1 cellular context compared by ENCODE assay signal in the genomic region with DNA sequence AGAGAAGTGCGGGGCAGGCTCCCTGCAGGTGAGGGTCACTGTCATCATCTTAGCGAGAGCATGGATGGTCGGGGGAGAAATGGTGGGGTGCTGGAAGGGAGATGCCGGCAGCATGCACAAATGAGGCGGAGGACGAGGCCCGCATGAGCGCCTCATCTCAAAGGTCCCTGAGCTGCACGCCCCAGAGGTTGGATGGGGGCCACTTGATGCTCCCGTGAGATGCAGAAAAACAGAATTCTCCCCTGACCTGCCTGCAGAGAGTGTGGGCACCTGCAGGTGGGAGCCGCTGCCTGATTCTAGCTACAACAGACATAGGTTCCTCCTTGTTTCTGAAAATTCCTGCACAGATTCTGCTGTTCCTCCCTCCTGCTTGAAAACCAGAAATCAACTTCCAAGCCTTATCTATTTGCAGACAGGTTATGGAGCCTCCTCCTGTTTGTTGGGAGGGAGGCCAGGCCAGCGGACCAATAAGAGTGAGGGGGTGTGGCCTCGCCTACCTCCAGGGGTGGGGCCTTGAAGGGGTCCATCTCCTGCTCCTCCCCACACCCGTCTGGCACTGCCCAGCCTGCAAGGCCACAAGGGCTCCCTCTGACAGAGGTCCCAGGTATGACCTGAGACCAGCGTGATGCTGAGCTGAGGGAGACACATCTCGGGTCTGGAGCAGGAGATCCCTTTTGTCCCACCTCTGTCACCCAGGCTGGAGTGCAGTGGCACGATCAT.
TF ChIP-seq lines count a peak whose summit lies in the region.

No MANE protein-coding gene starts in this region.

TF ChIP-seq in K562, 482 proteins besides CTCF, POLR2A, EP300 and RAD21 (continued from another document and continues in another):
- TF ChIP-seq E2F4 (CRISPR knock-in tag; IDR thresholded peaks at IDR 0.05; ENCODE audit: low read depth) (no peak), ARID3B (CRISPR knock-in tag; IDR thresholded peaks at IDR 0.05; ENCODE audit: borderline replicate concordance) (no peak), NRF1 (conservative IDR thresholded peaks at IDR 0.05 in 1 of 2, IDR thresholded peaks at IDR 0.05 in 1 of 2) (no peak), KDM2B (CRISPR knock-in tag; IDR thresholded peaks at IDR 0.05) (no peak), SMARCA4 (IDR thresholded peaks at IDR 0.05) (0 out of 2 replicates have a peak, but pooled peaks have one; percentile 14), CCNT2 (IDR thresholded peaks at IDR 0.05; ENCODE audit: borderline replicate concordance, extremely low read depth, insufficient read length, low read depth, low read length) (no peak), ELF4 (CRISPR knock-in tag; IDR thresholded peaks at IDR 0.05) (no peak), CBX2 (IDR thresholded peaks at IDR 0.05; ENCODE audit: insufficient read depth, low read length, poor library complexity, severe bottlenecking) (no peak), NCOA6 (IDR thresholded peaks at IDR 0.05) (no peak), FOXJ3 (CRISPR knock-in tag; IDR thresholded peaks at IDR 0.05) (no peak), ILF3 (IDR thresholded peaks at IDR 0.05; ENCODE audit: borderline replicate concordance) (no peak), ZNF174 (CRISPR knock-in tag; IDR thresholded peaks at IDR 0.05) (no peak), CREM (IDR thresholded peaks at IDR 0.05; ENCODE audit: low read depth) (no peak), MXI1 (IDR thresholded peaks at IDR 0.05; ENCODE audit: low read depth, low read length) (no peak), GABPA (tag; conservative IDR thresholded peaks at IDR 0.05; ENCODE audit: low read depth) (no peak), ZSCAN29 (IDR thresholded peaks at IDR 0.05) (no peak), EGR1 (conservative IDR thresholded peaks at IDR 0.05) (0 out of 2 replicates have a peak, but pooled peaks have one; percentile 12), SPI1 (IDR thresholded peaks at IDR 0.05; ENCODE audit: borderline replicate concordance, low read depth, low read length) (peak; percentile 34; the same call in 1 of the 2 replicates), FOXJ2 (tag; IDR thresholded peaks at IDR 0.05) (no peak), SP1 (CRISPR knock-in tag; IDR thresholded peaks at IDR 0.05) (peak; percentile 50; the same call in 1 of the 2 replicates), RHOXF2B (CRISPR knock-in tag; conservative IDR thresholded peaks at IDR 0.05) (no peak), GABPB1 (CRISPR knock-in tag; IDR thresholded peaks at IDR 0.05) (no peak), ZNF197 (CRISPR knock-in tag; IDR thresholded peaks at IDR 0.05; ENCODE audit: low read depth) (no peak), CTBP1 (IDR thresholded peaks at IDR 0.05; ENCODE audit: borderline replicate concordance) (peak; percentile 38; the same call in 1 of the 2 replicates), ZNF589 (CRISPR knock-in tag; IDR thresholded peaks at IDR 0.05; ENCODE audit: low read depth) (no peak), NFRKB (IDR thresholded peaks at IDR 0.05; ENCODE audit: low read depth) (no peak), RUNX1 (IDR thresholded peaks at IDR 0.05; ENCODE audit: low read depth) (no peak), ZNF324 (CRISPR knock-in tag; IDR thresholded peaks at IDR 0.05) (no peak), SFPQ (IDR thresholded peaks at IDR 0.05; ENCODE audit: low read depth, low read length) (no peak), ZKSCAN8 (CRISPR knock-in tag; IDR thresholded peaks at IDR 0.05) (no peak), PTRF (tag; IDR thresholded peaks at IDR 0.05) (no peak), BRD4 (IDR thresholded peaks at IDR 0.05) (no peak), MTA1 (IDR thresholded peaks at IDR 0.05; ENCODE audit: borderline replicate concordance) (no peak), RBM22 (IDR thresholded peaks at IDR 0.05; ENCODE audit: low read depth, low read length, poor library complexity, severe bottlenecking) (no peak), ZZZ3 (IDR thresholded peaks at IDR 0.05) (no peak)
- TF ChIP-seq, protein P1, sequence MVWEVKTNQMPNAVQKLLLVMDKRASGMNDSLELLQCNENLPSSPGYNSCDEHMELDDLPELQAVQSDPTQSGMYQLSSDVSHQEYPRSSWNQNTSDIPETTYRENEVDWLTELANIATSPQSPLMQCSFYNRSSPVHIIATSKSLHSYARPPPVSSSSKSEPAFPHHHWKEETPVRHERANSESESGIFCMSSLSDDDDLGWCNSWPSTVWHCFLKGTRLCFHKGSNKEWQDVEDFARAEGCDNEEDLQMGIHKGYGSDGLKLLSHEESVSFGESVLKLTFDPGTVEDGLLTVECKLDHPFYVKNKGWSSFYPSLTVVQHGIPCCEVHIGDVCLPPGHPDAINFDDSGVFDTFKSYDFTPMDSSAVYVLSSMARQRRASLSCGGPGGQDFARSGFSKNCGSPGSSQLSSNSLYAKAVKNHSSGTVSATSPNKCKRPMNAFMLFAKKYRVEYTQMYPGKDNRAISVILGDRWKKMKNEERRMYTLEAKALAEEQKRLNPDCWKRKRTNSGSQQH (CRISPR knock-in tag; IDR thresholded peaks at IDR 0.05): no peak
- TF ChIP-seq, protein P2, sequence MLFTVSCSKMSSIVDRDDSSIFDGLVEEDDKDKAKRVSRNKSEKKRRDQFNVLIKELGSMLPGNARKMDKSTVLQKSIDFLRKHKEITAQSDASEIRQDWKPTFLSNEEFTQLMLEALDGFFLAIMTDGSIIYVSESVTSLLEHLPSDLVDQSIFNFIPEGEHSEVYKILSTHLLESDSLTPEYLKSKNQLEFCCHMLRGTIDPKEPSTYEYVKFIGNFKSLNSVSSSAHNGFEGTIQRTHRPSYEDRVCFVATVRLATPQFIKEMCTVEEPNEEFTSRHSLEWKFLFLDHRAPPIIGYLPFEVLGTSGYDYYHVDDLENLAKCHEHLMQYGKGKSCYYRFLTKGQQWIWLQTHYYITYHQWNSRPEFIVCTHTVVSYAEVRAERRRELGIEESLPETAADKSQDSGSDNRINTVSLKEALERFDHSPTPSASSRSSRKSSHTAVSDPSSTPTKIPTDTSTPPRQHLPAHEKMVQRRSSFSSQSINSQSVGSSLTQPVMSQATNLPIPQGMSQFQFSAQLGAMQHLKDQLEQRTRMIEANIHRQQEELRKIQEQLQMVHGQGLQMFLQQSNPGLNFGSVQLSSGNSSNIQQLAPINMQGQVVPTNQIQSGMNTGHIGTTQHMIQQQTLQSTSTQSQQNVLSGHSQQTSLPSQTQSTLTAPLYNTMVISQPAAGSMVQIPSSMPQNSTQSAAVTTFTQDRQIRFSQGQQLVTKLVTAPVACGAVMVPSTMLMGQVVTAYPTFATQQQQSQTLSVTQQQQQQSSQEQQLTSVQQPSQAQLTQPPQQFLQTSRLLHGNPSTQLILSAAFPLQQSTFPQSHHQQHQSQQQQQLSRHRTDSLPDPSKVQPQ (CRISPR knock-in tag; IDR thresholded peaks at IDR 0.05; ENCODE audit: borderline replicate concordance): no peak
- TF ChIP-seq, protein P3, sequence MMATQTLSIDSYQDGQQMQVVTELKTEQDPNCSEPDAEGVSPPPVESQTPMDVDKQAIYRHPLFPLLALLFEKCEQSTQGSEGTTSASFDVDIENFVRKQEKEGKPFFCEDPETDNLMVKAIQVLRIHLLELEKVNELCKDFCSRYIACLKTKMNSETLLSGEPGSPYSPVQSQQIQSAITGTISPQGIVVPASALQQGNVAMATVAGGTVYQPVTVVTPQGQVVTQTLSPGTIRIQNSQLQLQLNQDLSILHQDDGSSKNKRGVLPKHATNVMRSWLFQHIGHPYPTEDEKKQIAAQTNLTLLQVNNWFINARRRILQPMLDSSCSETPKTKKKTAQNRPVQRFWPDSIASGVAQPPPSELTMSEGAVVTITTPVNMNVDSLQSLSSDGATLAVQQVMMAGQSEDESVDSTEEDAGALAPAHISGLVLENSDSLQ (IDR thresholded peaks at IDR 0.05): peak; percentile 66
- TF ChIP-seq, protein P4, sequence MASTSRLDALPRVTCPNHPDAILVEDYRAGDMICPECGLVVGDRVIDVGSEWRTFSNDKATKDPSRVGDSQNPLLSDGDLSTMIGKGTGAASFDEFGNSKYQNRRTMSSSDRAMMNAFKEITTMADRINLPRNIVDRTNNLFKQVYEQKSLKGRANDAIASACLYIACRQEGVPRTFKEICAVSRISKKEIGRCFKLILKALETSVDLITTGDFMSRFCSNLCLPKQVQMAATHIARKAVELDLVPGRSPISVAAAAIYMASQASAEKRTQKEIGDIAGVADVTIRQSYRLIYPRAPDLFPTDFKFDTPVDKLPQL (IDR thresholded peaks at IDR 0.05; ENCODE audit: extremely low read depth, insufficient read length): no peak
- TF ChIP-seq, protein P5, sequence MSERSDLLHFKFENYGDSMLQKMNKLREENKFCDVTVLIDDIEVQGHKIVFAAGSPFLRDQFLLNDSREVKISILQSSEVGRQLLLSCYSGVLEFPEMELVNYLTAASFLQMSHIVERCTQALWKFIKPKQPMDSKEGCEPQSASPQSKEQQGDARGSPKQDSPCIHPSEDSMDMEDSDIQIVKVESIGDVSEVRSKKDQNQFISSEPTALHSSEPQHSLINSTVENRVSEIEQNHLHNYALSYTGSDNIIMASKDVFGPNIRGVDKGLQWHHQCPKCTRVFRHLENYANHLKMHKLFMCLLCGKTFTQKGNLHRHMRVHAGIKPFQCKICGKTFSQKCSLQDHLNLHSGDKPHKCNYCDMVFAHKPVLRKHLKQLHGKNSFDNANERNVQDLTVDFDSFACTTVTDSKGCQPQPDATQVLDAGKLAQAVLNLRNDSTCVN (CRISPR knock-in tag; IDR thresholded peaks at IDR 0.05): no peak
- TF ChIP-seq, protein P6, sequence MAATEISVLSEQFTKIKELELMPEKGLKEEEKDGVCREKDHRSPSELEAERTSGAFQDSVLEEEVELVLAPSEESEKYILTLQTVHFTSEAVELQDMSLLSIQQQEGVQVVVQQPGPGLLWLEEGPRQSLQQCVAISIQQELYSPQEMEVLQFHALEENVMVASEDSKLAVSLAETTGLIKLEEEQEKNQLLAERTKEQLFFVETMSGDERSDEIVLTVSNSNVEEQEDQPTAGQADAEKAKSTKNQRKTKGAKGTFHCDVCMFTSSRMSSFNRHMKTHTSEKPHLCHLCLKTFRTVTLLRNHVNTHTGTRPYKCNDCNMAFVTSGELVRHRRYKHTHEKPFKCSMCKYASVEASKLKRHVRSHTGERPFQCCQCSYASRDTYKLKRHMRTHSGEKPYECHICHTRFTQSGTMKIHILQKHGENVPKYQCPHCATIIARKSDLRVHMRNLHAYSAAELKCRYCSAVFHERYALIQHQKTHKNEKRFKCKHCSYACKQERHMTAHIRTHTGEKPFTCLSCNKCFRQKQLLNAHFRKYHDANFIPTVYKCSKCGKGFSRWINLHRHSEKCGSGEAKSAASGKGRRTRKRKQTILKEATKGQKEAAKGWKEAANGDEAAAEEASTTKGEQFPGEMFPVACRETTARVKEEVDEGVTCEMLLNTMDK (IDR thresholded peaks at IDR 0.05; ENCODE audit: borderline replicate concordance, insufficient read depth, low read depth, low read length, poor library complexity, severe bottlenecking): no peak
- TF ChIP-seq, protein P7, sequence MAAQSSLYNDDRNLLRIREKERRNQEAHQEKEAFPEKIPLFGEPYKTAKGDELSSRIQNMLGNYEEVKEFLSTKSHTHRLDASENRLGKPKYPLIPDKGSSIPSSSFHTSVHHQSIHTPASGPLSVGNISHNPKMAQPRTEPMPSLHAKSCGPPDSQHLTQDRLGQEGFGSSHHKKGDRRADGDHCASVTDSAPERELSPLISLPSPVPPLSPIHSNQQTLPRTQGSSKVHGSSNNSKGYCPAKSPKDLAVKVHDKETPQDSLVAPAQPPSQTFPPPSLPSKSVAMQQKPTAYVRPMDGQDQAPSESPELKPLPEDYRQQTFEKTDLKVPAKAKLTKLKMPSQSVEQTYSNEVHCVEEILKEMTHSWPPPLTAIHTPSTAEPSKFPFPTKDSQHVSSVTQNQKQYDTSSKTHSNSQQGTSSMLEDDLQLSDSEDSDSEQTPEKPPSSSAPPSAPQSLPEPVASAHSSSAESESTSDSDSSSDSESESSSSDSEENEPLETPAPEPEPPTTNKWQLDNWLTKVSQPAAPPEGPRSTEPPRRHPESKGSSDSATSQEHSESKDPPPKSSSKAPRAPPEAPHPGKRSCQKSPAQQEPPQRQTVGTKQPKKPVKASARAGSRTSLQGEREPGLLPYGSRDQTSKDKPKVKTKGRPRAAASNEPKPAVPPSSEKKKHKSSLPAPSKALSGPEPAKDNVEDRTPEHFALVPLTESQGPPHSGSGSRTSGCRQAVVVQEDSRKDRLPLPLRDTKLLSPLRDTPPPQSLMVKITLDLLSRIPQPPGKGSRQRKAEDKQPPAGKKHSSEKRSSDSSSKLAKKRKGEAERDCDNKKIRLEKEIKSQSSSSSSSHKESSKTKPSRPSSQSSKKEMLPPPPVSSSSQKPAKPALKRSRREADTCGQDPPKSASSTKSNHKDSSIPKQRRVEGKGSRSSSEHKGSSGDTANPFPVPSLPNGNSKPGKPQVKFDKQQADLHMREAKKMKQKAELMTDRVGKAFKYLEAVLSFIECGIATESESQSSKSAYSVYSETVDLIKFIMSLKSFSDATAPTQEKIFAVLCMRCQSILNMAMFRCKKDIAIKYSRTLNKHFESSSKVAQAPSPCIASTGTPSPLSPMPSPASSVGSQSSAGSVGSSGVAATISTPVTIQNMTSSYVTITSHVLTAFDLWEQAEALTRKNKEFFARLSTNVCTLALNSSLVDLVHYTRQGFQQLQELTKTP (IDR thresholded peaks at IDR 0.05; ENCODE audit: low read depth in 1 of 2, partially characterized antibody in 2 of 2): no peak
